Comparison of ENCODE assay signal across 28 cellular contexts in genomic region chr14:30427846-30428245, GRCh38.
"Had no signal": no experiment of that assay in that cellular context is flagged by ENCODE, and none has a peak within 500 bp of the region (broad histone marks: within the 10 kb centered on the region; RNA-seq: fewer than 3 reads in every experiment).

No MANE protein-coding gene starts in this region.

- H3K36me3 ChIP-seq: colonic mucosa, esophagus muscularis mucosa, esophagus squamous epithelium, gastrocnemius medialis, gastroesophageal sphincter, heart left ventricle, heart right ventricle had no signal

- ATAC-seq: effector memory CD8-positive, alpha-beta T cell; esophagus mucosa; foreskin keratinocyte; gastrocnemius medialis; gastroesophageal sphincter; heart left ventricle; heart right ventricle had no signal

- DNase-seq: colonic mucosa; cortex of kidney; dermis blood vessel endothelial cell; dorsolateral prefrontal cortex; effector CD4-positive, alpha-beta T cell; effector CD8-positive, alpha-beta T cell; effector memory CD4-positive, alpha-beta T cell; effector memory CD8-positive, alpha-beta T cell; endodermal cell; erythroblast; esophagus squamous epithelium; foreskin fibroblast; foreskin keratinocyte; foreskin melanocyte; gastrocnemius medialis; glutamatergic neuron; head of caudate nucleus; heart left ventricle; heart right ventricle had no signal

- H3K27ac ChIP-seq: colonic mucosa, coronary artery, dorsolateral prefrontal cortex, epithelial cell of prostate, esophagus muscularis mucosa, esophagus squamous epithelium, foreskin keratinocyte, gastrocnemius medialis, gastroesophageal sphincter, heart left ventricle, heart right ventricle had no signal

- H3K4me1 ChIP-seq: colonic mucosa, esophagus muscularis mucosa, esophagus squamous epithelium, foreskin keratinocyte, gastrocnemius medialis, gastroesophageal sphincter, heart left ventricle, heart right ventricle had no signal

- H3K4me3 ChIP-seq: colonic mucosa, coronary artery, dorsolateral prefrontal cortex, esophagus muscularis mucosa, esophagus squamous epithelium, gastrocnemius medialis, gastroesophageal sphincter, heart left ventricle, heart right ventricle had no signal

- H3K9me3 ChIP-seq: colonic mucosa, esophagus muscularis mucosa, esophagus squamous epithelium, gastrocnemius medialis, gastroesophageal sphincter, heart left ventricle, heart right ventricle had no signal

- FAIRE-seq: colon, endometrium, endothelial cell of umbilical vein, frontal cortex had no signal

- H3K27me3 ChIP-seq: colonic mucosa, esophagus muscularis mucosa, esophagus squamous epithelium, foreskin keratinocyte, gastrocnemius medialis, gastroesophageal sphincter had no signal
